ENCODE assay signal across 11 cellular contexts in genomic region chr5:131413605-131414559, GRCh38.
DNase-seq lines count a peak whose midpoint lies in the region; ATAC-seq, FAIRE-seq and TF ChIP-seq lines count a peak whose summit lies in the region.
"Had no signal": no experiment of that assay in that cellular context is flagged by ENCODE, and none has a peak within 500 bp of the region (broad histone marks: within the 10 kb centered on the region; RNA-seq: fewer than 3 reads in every experiment).

No MANE protein-coding gene starts in this region.

- peaks cover 2% of the 10 kb centered on the region for H3K9me3 Mint-ChIP-seq in activated CD4-positive, alpha-beta memory T cell treated with anti-CD3 and anti-CD28 coated beads for 36 hours

- peak; percentile 38 for DNase-seq in stimulated activated CD4-positive, alpha-beta T cell treated with anti-CD3 and anti-CD28 coated beads, Interleukin-15, amount 100 ng/mL, for 24 hours
- DNase-seq in stimulated activated CD4-positive, alpha-beta T cell treated with anti-CD3 and anti-CD28 coated beads, Interleukin-2, amount 100 ng/mL, for 48 hours = no peak
- peak; percentile 58 for DNase-seq in activated CD4-positive, alpha-beta memory T cell treated with anti-CD3 and anti-CD28 coated beads for 36 hours
- no peak for DNase-seq in effector CD8-positive, alpha-beta T cell (lab: John Stamatoyannopoulos, UW)
- no peak for DNase-seq in HTR-8/SVneo (ENCODE audit: insufficient read length, low spot score)
- DNase-seq in RWPE1 (ENCODE audit: low spot score) = no peak
- DNase-seq: NCI-H510A had no signal

- H3K4me3 ChIP-seq in subcutaneous abdominal adipose tissue (ENCODE audit: low read depth in 1 of 5, low read length in 5 of 5) = peak overlapping the region in 1 of 5 donors; percentile 39

- intact Hi-C loops in activated CD4-positive, alpha-beta memory T cell treated with anti-CD3 and anti-CD28 coated beads for 36 hours (cut with micrococcal nuclease) = loop anchor here (1.0 kb wide), 2 partner anchors 18 to 249 kb away; partner anchors contain the start of gene HINT1

- no peaks in the 10 kb centered on the region for H3K36me3 ChIP-seq in subcutaneous abdominal adipose tissue (ENCODE audit: control insufficient read depth in 5 of 5, insufficient read depth in 5 of 5, low read length in 5 of 5)

- H3K27me3 ChIP-seq in subcutaneous abdominal adipose tissue (ENCODE audit: control insufficient read depth in 5 of 5, insufficient read depth in 4 of 5, low read length in 5 of 5) = no peaks in the 10 kb centered on the region

- H3K27ac Mint-ChIP-seq in activated CD4-positive, alpha-beta memory T cell treated with anti-CD3 and anti-CD28 coated beads for 36 hours = peak overlapping the region; percentile 85

- no peak overlapping the region for H3K4me3 Mint-ChIP-seq in activated CD4-positive, alpha-beta memory T cell treated with anti-CD3 and anti-CD28 coated beads for 36 hours
- H3K4me3 Mint-ChIP-seq: CD14-positive monocyte, neural crest cell had no signal

- no peak for TF ChIP-seq CTCF in RWPE1 (conservative IDR thresholded peaks at IDR 0.05; ENCODE audit: low read depth)

- H3K9me3 ChIP-seq in subcutaneous abdominal adipose tissue (ENCODE audit: control insufficient read depth in 5 of 5, low read length in 5 of 5) = no peaks in the 10 kb centered on the region

- peaks cover 2 to 7% (median 3%) of the 10 kb centered on the region in 5 donors for H3K4me1 ChIP-seq in subcutaneous abdominal adipose tissue (ENCODE audit: control insufficient read depth in 5 of 5, insufficient read depth in 5 of 5, low read length in 5 of 5)

- peak overlapping the region in 1 of 5 donors; percentile 32 for H3K9ac ChIP-seq in subcutaneous abdominal adipose tissue (ENCODE audit: low read length in 5 of 5)

- peaks cover 34% of the 10 kb centered on the region for H3K4me1 Mint-ChIP-seq in activated CD4-positive, alpha-beta memory T cell treated with anti-CD3 and anti-CD28 coated beads for 36 hours (ENCODE audit: low read depth)

- H3K27ac ChIP-seq in subcutaneous abdominal adipose tissue (ENCODE audit: low read depth, low read length) (peak overlapping the region; percentile 23), RWPE1 (no peak overlapping the region)

- CTCF ChIA-PET in activated CD4-positive, alpha-beta memory T cell treated with anti-CD3 and anti-CD28 coated beads for 36 hours (lab: Charles Lee) = interaction anchor here (0.6 to 3.1 kb wide), 8 partner anchors 10 to 594 kb away, joined by 3 to 13 read pairs (median 4); no protein-coding TSS in a partner anchor
- CTCF ChIA-PET in RWPE1 (lab: Yijun Ruan, JAX) = no interaction called here

- H3K36me3 Mint-ChIP-seq in activated CD4-positive, alpha-beta memory T cell treated with anti-CD3 and anti-CD28 coated beads for 36 hours = peaks cover 25% of the 10 kb centered on the region

- POLR2A ChIA-PET in activated CD4-positive, alpha-beta memory T cell treated with anti-CD3 and anti-CD28 coated beads for 36 hours (lab: Charles Lee) = interaction anchor here (0.6 to 0.9 kb wide), 4 partner anchors 11 to 192 kb away, joined by 3 to 4 read pairs (median 4); partner anchors contain the start of gene CDC42SE2
- POLR2A ChIA-PET in RWPE1 (lab: Yijun Ruan, JAX; ENCODE audit: low non-redundant PET) = no interaction called here

- FAIRE-seq in HTR-8/SVneo (lab: Jason Lieb, UNC) = no peak

- ATAC-seq in HG02981 (IDR thresholded peaks at IDR 0.05; ENCODE audit: unreplicated experiment) = peak; percentile 76

- H3K27me3 Mint-ChIP-seq in activated CD4-positive, alpha-beta memory T cell treated with anti-CD3 and anti-CD28 coated beads for 36 hours = no peaks in the 10 kb centered on the region

Comparison
In these comparisons a context has a peak if more than half of its experiments do, and no peak if none do; other contexts are left out.
1. DNase-seq: peak in stimulated activated CD4-positive, alpha-beta T cell treated with anti-CD3 and anti-CD28 coated beads, Interleukin-15, amount 100 ng/mL, for 24 hours (single experiment) and activated CD4-positive, alpha-beta memory T cell treated with anti-CD3 and anti-CD28 coated beads for 36 hours (single experiment); none in stimulated activated CD4-positive, alpha-beta T cell treated with anti-CD3 and anti-CD28 coated beads, Interleukin-2, amount 100 ng/mL, for 48 hours (0 of 2), effector CD8-positive, alpha-beta T cell (single experiment), HTR-8/SVneo (single experiment) and RWPE1 (single experiment).